ENCODE assay signal across 2 cellular contexts in the genomic region with DNA sequence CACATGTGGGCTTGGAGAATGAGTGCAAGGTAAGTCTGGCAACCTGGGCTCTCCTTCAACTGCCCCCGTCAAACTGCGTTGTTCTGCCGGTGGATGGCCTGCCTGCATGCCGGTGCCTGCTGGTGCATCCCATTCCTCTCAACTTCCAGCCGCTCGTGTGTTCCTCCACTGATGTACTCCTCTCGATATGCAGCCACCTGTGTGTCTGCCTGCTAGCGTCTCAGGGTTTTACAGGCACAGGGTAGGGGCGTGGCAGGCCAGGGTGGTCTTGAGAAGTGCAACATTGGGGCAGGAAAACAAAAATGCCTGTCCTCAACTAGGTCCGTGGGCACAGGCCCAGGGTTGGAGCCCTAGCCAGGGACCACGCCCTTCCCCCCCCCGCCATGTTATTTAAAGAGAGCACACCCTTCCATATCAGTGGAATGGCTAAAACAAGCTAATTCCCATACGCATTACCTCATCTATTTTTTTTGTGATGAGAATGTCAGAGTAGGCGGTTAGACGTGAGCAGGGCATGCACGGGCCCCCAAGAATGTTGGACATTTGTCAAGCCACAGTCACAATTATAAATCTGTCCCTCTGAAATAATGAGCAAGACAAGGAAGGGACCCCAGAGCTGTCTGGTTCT.
TF ChIP-seq lines count a peak whose summit lies in the region.

No MANE protein-coding gene starts in this region.

TF ChIP-seq in HCT116, 20 proteins besides CTCF, POLR2A, EP300 and RAD21:
- TF ChIP-seq, protein P1, sequence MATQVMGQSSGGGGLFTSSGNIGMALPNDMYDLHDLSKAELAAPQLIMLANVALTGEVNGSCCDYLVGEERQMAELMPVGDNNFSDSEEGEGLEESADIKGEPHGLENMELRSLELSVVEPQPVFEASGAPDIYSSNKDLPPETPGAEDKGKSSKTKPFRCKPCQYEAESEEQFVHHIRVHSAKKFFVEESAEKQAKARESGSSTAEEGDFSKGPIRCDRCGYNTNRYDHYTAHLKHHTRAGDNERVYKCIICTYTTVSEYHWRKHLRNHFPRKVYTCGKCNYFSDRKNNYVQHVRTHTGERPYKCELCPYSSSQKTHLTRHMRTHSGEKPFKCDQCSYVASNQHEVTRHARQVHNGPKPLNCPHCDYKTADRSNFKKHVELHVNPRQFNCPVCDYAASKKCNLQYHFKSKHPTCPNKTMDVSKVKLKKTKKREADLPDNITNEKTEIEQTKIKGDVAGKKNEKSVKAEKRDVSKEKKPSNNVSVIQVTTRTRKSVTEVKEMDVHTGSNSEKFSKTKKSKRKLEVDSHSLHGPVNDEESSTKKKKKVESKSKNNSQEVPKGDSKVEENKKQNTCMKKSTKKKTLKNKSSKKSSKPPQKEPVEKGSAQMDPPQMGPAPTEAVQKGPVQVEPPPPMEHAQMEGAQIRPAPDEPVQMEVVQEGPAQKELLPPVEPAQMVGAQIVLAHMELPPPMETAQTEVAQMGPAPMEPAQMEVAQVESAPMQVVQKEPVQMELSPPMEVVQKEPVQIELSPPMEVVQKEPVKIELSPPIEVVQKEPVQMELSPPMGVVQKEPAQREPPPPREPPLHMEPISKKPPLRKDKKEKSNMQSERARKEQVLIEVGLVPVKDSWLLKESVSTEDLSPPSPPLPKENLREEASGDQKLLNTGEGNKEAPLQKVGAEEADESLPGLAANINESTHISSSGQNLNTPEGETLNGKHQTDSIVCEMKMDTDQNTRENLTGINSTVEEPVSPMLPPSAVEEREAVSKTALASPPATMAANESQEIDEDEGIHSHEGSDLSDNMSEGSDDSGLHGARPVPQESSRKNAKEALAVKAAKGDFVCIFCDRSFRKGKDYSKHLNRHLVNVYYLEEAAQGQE (IDR thresholded peaks at IDR 0.05; ENCODE audit: low read depth) = no peak
- no peak for TF ChIP-seq MAX (IDR thresholded peaks at IDR 0.05)

TF ChIP-seq in K562, 482 proteins besides CTCF, POLR2A, EP300 and RAD21:
- TF ChIP-seq BDP1 (IDR thresholded peaks at IDR 0.05; ENCODE audit: insufficient read depth, insufficient read length) = no peak
- TF ChIP-seq, protein P2, sequence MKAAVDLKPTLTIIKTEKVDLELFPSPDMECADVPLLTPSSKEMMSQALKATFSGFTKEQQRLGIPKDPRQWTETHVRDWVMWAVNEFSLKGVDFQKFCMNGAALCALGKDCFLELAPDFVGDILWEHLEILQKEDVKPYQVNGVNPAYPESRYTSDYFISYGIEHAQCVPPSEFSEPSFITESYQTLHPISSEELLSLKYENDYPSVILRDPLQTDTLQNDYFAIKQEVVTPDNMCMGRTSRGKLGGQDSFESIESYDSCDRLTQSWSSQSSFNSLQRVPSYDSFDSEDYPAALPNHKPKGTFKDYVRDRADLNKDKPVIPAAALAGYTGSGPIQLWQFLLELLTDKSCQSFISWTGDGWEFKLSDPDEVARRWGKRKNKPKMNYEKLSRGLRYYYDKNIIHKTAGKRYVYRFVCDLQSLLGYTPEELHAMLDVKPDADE (conservative IDR thresholded peaks at IDR 0.05; ENCODE audit: control insufficient read depth, low read depth, low read length) = no peak
- TF ChIP-seq, protein P3, sequence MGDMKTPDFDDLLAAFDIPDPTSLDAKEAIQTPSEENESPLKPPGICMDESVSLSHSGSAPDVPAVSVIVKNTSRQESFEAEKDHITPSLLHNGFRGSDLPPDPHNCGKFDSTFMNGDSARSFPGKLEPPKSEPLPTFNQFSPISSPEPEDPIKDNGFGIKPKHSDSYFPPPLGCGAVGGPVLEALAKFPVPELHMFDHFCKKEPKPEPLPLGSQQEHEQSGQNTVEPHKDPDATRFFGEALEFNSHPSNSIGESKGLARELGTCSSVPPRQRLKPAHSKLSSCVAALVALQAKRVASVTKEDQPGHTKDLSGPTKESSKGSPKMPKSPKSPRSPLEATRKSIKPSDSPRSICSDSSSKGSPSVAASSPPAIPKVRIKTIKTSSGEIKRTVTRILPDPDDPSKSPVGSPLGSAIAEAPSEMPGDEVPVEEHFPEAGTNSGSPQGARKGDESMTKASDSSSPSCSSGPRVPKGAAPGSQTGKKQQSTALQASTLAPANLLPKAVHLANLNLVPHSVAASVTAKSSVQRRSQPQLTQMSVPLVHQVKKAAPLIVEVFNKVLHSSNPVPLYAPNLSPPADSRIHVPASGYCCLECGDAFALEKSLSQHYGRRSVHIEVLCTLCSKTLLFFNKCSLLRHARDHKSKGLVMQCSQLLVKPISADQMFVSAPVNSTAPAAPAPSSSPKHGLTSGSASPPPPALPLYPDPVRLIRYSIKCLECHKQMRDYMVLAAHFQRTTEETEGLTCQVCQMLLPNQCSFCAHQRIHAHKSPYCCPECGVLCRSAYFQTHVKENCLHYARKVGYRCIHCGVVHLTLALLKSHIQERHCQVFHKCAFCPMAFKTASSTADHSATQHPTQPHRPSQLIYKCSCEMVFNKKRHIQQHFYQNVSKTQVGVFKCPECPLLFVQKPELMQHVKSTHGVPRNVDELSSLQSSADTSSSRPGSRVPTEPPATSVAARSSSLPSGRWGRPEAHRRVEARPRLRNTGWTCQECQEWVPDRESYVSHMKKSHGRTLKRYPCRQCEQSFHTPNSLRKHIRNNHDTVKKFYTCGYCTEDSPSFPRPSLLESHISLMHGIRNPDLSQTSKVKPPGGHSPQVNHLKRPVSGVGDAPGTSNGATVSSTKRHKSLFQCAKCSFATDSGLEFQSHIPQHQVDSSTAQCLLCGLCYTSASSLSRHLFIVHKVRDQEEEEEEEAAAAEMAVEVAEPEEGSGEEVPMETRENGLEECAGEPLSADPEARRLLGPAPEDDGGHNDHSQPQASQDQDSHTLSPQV (IDR thresholded peaks at IDR 0.05) = 0 out of 2 replicates have a peak, but pooled peaks have one; percentile 17
- TF ChIP-seq RBM39 (optimal IDR thresholded peaks at IDR 0.05; ENCODE audit: low read depth, low read length) = no peak
- no peak for TF ChIP-seq TSC22D4 (tag; IDR thresholded peaks at IDR 0.05)
- TF ChIP-seq NUFIP1 (IDR thresholded peaks at IDR 0.05; ENCODE audit: partially characterized antibody) = no peak
- peak; percentile 79 for TF ChIP-seq HINFP (tag; conservative IDR thresholded peaks at IDR 0.05; ENCODE audit: low read depth)
- TF ChIP-seq, protein P4, sequence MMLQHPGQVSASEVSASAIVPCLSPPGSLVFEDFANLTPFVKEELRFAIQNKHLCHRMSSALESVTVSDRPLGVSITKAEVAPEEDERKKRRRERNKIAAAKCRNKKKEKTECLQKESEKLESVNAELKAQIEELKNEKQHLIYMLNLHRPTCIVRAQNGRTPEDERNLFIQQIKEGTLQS (IDR thresholded peaks at IDR 0.05) = no peak
- TF ChIP-seq, protein P4 (CRISPR knock-in tag; conservative IDR thresholded peaks at IDR 0.05) = no peak
- TF ChIP-seq, protein P5, sequence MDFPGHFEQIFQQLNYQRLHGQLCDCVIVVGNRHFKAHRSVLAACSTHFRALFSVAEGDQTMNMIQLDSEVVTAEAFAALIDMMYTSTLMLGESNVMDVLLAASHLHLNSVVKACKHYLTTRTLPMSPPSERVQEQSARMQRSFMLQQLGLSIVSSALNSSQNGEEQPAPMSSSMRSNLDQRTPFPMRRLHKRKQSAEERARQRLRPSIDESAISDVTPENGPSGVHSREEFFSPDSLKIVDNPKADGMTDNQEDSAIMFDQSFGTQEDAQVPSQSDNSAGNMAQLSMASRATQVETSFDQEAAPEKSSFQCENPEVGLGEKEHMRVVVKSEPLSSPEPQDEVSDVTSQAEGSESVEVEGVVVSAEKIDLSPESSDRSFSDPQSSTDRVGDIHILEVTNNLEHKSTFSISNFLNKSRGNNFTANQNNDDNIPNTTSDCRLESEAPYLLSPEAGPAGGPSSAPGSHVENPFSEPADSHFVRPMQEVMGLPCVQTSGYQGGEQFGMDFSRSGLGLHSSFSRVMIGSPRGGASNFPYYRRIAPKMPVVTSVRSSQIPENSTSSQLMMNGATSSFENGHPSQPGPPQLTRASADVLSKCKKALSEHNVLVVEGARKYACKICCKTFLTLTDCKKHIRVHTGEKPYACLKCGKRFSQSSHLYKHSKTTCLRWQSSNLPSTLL (IDR thresholded peaks at IDR 0.05) = peak; percentile 61; the same call in 1 of the 2 replicates
- 0 out of 2 replicates have a peak, but pooled peaks have one; percentile 3 for TF ChIP-seq USF2 (CRISPR knock-in tag; IDR thresholded peaks at IDR 0.05)
- TF ChIP-seq ZNF740 (CRISPR knock-in tag; IDR thresholded peaks at IDR 0.05) = peak; percentile 77; the same call in 1 of the 2 replicates
- no peak for TF ChIP-seq ZNF740 (tag; IDR thresholded peaks at IDR 0.05)
